ENCODE assay signal across 9 cellular contexts in the genomic region with DNA sequence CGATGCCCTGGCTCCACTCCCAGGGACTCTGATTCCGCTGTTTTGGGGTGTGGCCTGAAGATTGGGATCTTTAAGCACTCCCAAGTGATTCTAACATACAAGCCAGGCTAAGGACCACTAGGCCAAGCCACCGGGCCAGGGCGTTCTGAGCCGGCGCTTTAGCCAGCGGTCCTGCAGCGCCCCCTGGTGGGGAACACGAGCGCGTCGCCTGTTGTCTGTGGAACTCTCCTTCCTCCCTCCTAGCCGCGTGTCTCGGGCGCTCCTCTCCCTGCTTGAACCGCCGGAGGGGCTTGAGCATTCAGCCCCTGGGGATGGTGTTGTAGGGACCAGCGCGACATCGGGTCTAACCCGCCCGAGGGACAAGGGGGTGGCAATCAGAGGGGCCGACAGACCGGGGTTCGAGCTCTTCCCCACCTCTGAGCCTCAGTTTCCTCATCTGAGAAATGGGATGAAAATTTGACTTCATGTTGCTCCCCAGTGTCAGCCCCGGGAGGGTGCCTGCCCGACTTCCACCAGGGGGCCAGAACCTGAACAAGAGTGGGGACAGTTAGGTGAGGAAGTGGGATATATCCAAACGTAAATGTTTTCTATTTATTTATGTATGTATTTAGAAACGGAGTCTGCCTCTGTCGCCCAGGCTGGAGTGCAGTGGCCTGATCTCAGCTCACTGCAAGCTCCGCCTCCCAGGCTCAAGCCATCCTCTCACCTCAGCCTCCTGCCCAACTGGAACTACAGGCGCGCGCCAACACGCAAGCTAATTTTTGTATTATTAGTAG. TPM values are rescaled to one million over a fixed set of nuclear protein-coding genes. Genes with fewer than 3 reads are reported as not detected.
DNase-seq lines count a peak whose midpoint lies in the region; ATAC-seq and TF ChIP-seq lines count a peak whose summit lies in the region.
"Had no signal": no experiment of that assay in that cellular context is flagged by ENCODE, and none has a peak within 500 bp of the region (broad histone marks: within the 10 kb centered on the region; RNA-seq: fewer than 3 reads in every experiment).

No MANE protein-coding gene starts in this region.

- peak; percentile 82 for ATAC-seq in gastroesophageal sphincter
- no peak for ATAC-seq in GM18498 (IDR thresholded peaks at IDR 0.05; ENCODE audit: unreplicated experiment)

- 29 to 60% methylated on average over 11 to 13 of the region's 36 CpGs for WGBS in gastroesophageal sphincter (ENCODE audit: low coverage in 1 of 2), 2 donors
- 27 to 38% methylated on average over 24 to 35 of the region's 36 CpGs for WGBS in tibial nerve, 2 donors

- H3K27me3 ChIP-seq in gastroesophageal sphincter (peaks cover 26% of the 10 kb centered on the region), parathyroid adenoma (ENCODE audit: control insufficient read depth, insufficient read depth, low read length) (no peaks in the 10 kb centered on the region), tibial nerve (peaks cover 0 to 4% of the 10 kb centered on the region in 2 donors)

- no peaks in the 10 kb centered on the region for H3K79me2 ChIP-seq in parathyroid adenoma

- peaks cover 0 to 14% (median 0%) of the 10 kb centered on the region in 3 donors for H3K9me3 ChIP-seq in gastroesophageal sphincter
- H3K9me3 ChIP-seq in parathyroid adenoma (ENCODE audit: control insufficient read depth, low read length) = no peaks in the 10 kb centered on the region
- peaks cover 0 to 14% (median 0%) of the 10 kb centered on the region in 4 donors for H3K9me3 ChIP-seq in tibial nerve

- H2AFZ ChIP-seq in parathyroid adenoma = peak overlapping the region; percentile 51

- no peak overlapping the region for H3K4me3 ChIP-seq in Jurkat, Clone E6-1 (ENCODE audit: low read length)
- H3K4me3 ChIP-seq in gastroesophageal sphincter = no peak overlapping the region
- H3K4me3 ChIP-seq in parathyroid adenoma (ENCODE audit: low read depth, low read length) = no peak overlapping the region
- H3K4me3 ChIP-seq in tibial nerve = no peak overlapping the region
- H3K4me3 ChIP-seq: SK-N-MC had no signal

- no peak overlapping the region for H3K9ac ChIP-seq in parathyroid adenoma

- H3K36me3 ChIP-seq in gastroesophageal sphincter (no peaks in the 10 kb centered on the region), parathyroid adenoma (ENCODE audit: control insufficient read depth, insufficient read depth, low read length) (no peaks in the 10 kb centered on the region), tibial nerve (peaks cover 0 to 11% (median 0%) of the 10 kb centered on the region in 3 donors)

- TF ChIP-seq EP300 in gastroesophageal sphincter (IDR thresholded peaks at IDR 0.05) (no peak), tibial nerve (IDR thresholded peaks at IDR 0.05) (no peak)

- no peak for TF ChIP-seq POLR2A in gastroesophageal sphincter (IDR thresholded peaks at IDR 0.05)
- no peak for TF ChIP-seq POLR2A in tibial nerve (IDR thresholded peaks at IDR 0.05)

- in situ Hi-C loops in Caki2 (cut with HindIII; ENCODE audit: low pct_unique_long_range_greater_than_20kb, low sequenced_read_pairs) = no loop called here

- no peak overlapping the region for H3K27ac ChIP-seq in gastroesophageal sphincter
- H3K27ac ChIP-seq in parathyroid adenoma = no peak overlapping the region
- no peak overlapping the region for H3K27ac ChIP-seq in tibial nerve
- H3K27ac ChIP-seq: SK-N-MC had no signal

- TF ChIP-seq CTCF in gastroesophageal sphincter (IDR thresholded peaks at IDR 0.05) (peak; percentile 70 to 98 (median 94)), parathyroid adenoma (IDR thresholded peaks at IDR 0.05) (peak; percentile 94), tibial nerve (IDR thresholded peaks at IDR 0.05) (peak; percentile 84 to 95 (median 91))

- H3K4me1 ChIP-seq in gastroesophageal sphincter (peaks cover 0 to 12% (median 5%) of the 10 kb centered on the region in 3 donors), parathyroid adenoma (no peaks in the 10 kb centered on the region), tibial nerve (peaks cover 0 to 9% (median 0%) of the 10 kb centered on the region in 4 donors)

- DNase-seq in Caki2 (ENCODE audit: low read depth) = peak; percentile 48
- peak; percentile 52 for DNase-seq in Jurkat, Clone E6-1 (ENCODE audit: low read depth, low spot score)
- DNase-seq in RPMI8226 = peak; percentile 76
- peak; percentile 93 for DNase-seq in activated effector memory CD4-positive, alpha-beta T cell treated with anti-CD3 and anti-CD28 coated beads, Interleukin-2, amount 50 U/mL, for 16 hours
- DNase-seq in tibial nerve (ENCODE audit: low spot score in 2 of 2) = peak; percentile 42 to 59

- no peak overlapping the region for H3K4me2 ChIP-seq in parathyroid adenoma (ENCODE audit: low read length)

RNA-seq across cellular contexts. Expression of a gene that starts 18.0 kb away (rescaled TPM):
- not detected in 2 replicates for total RNA-seq in Caki2 (2014; rRNA removed; shearing (Covaris generic); ENCODE audit: low replicate concordance)
- 0.59 TPM for polyA plus RNA-seq in Jurkat, Clone E6-1 (2012; ENCODE audit: insufficient read depth, insufficient read length)
- total RNA-seq in gastroesophageal sphincter = 1 to 10 TPM; 1.2 to 3.4 (median 1.6) TPM
- total RNA-seq in tibial nerve = 1 to 10 TPM; 3.1 to 4.2 (median 3.7) TPM

RNA-seq across cellular contexts. Expression of a gene that starts 42.3 kb away (rescaled TPM):
- 14.0 and 16.4 TPM in 2 replicates for total RNA-seq in Caki2 (2014; rRNA removed; shearing (Covaris generic); ENCODE audit: low replicate concordance)
- polyA plus RNA-seq in Jurkat, Clone E6-1 (2012; ENCODE audit: insufficient read depth, insufficient read length) = not detected
- total RNA-seq in gastroesophageal sphincter (1 to 10 TPM; 1.6 to 5.4 (median 4.0) TPM), tibial nerve (1 to 10 TPM in 3 of 4 donors, under 1 TPM in 1; 0.90 to 7.4 (median 3.4) TPM)
